ENCODE assay signal across 16 cellular contexts in the genomic region with DNA sequence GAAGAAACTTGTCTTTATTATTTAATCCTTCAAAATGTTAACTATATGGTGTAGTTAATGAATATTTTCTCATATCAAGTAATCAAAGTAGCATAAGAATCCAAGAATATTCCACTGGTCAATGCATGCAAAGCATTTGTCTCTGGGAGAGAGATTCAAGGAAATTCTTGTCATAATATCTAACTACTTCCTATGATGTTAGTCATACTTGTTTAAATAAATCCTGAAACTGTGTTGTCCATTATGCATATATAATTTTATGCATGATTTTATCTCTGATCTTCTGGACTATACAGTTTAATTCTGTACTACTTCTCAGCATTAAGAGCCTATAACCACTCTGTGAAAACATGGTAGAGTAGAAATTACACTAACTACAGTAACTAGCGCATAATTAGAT.
"Had no signal": no experiment of that assay in that cellular context is flagged by ENCODE, and none has a peak within 500 bp of the region (broad histone marks: within the 10 kb centered on the region; RNA-seq: fewer than 3 reads in every experiment).

No MANE protein-coding gene starts in this region.

- DNase-seq: KBM-7, MV-4-11, NCI-H1048, NCI-H1105, NCI-H1417, NCI-H1436 treated with DMSO at 0.1 percent for 48 hours, NCI-H1694, NCI-H187 treated with DMSO at 0.1 percent for 48 hours, NCI-H2029 treated with DMSO at 0.1 percent for 48 hours, NCI-H2171 treated with DMSO at 0.1 percent for 48 hours, NCI-H524, NCI-H526 treated with DMSO at 0.1 percent for 48 hours, NCI-H774, SHP77, SK-N-SH had no signal

- ATAC-seq: Panc1 had no signal

- H3K9ac ChIP-seq: SK-N-SH had no signal

- H3K9me3 ChIP-seq: SK-N-SH had no signal
